10 cellular contexts compared by ENCODE assay signal in genomic region chr3:153599685-153600084, GRCh38.
DNase-seq lines count a peak whose midpoint lies in the region; ATAC-seq and TF ChIP-seq lines count a peak whose summit lies in the region.
"Had no signal": no experiment of that assay in that cellular context is flagged by ENCODE, and none has a peak within 500 bp of the region (broad histone marks: within the 10 kb centered on the region; RNA-seq: fewer than 3 reads in every experiment).

No MANE protein-coding gene starts in this region.

- no peak overlapping the region for H2AFZ ChIP-seq in mammary epithelial cell (ENCODE audit: low read depth, low read length)

- intact Hi-C loops in mammary epithelial cell (cut with micrococcal nuclease) = loop anchor here (5.0 kb wide), 1 partner anchor 1127 kb away; no protein-coding TSS in a partner anchor

- no peak overlapping the region for H3K4me2 ChIP-seq in mammary epithelial cell (ENCODE audit: insufficient read depth, low read depth, low read length)

- H3K27ac ChIP-seq in mammary epithelial cell (ENCODE audit: insufficient read depth, low read depth, low read length) = no peak overlapping the region

- BruUV-seq in mammary epithelial cell (replicated peaks; lab: Mats Ljungman, UMichigan) = no TSS peak

- ATAC-seq in HG03095 (IDR thresholded peaks at IDR 0.05; ENCODE audit: unreplicated experiment) (no peak), HG03432 (IDR thresholded peaks at IDR 0.05; ENCODE audit: unreplicated experiment) (no peak)

- CTCF ChIA-PET in mammary epithelial cell (lab: Charles Lee; ENCODE audit: low non-redundant PET) = no interaction called here

- in situ Hi-C loops in mammary epithelial cell (cut with MboI; ENCODE audit: low sequenced_read_pairs in 2 of 2) = loop anchor here (10.0 to 25.0 kb wide), 4 partner anchors 412 to 575 kb away; partner anchors contain the start of gene RAP2B (in 1 of the 2)

- no peak overlapping the region for H3K4me3 ChIP-seq in mammary epithelial cell (replicated peaks in 1 of 3; ENCODE audit: insufficient read depth in 1 of 3, low read depth in 2 of 3, low read length in 3 of 3)

- no peaks in the 10 kb centered on the region for H3K36me3 ChIP-seq in mammary epithelial cell (ENCODE audit: insufficient read depth, low read length)

- no peak for TF ChIP-seq CTCF in mammary epithelial cell (conservative IDR thresholded peaks at IDR 0.05 in 1 of 2, IDR thresholded peaks at IDR 0.05 in 1 of 2; ENCODE audit: extremely low read depth in 1 of 2, insufficient read depth in 1 of 2, low read depth in 1 of 2, low read length in 2 of 2)

- peaks cover 11% of the 10 kb centered on the region for H3K4me1 ChIP-seq in mammary epithelial cell (ENCODE audit: insufficient read depth, low read length)

- no peaks in the 10 kb centered on the region for H3K27me3 ChIP-seq in mammary epithelial cell (ENCODE audit: insufficient read depth, low read length)

- WGBS in mammary epithelial cell (ENCODE audit: low coverage, missing lambda C conversion rate) = 0% methylated on average over 2 of the region's 2 CpGs

- no peaks in the 10 kb centered on the region for H3K9me3 ChIP-seq in mammary epithelial cell (replicated peaks; ENCODE audit: insufficient read depth, low read length)

- no peak overlapping the region for H3K9ac ChIP-seq in mammary epithelial cell (ENCODE audit: insufficient read depth, low read length)

- dilution Hi-C loops in mammary epithelial cell (cut with HindIII; ENCODE audit: low sequenced_read_pairs) = no loop called here

- H4K20me1 ChIP-seq in mammary epithelial cell (ENCODE audit: insufficient read depth, low read length) = no peaks in the 10 kb centered on the region

- H3K79me2 ChIP-seq in mammary epithelial cell (ENCODE audit: insufficient read depth, low read length) = no peaks in the 10 kb centered on the region

- peak; percentile 94 for DNase-seq in A172 (ENCODE audit: low spot score)
- DNase-seq in LHCN-M2 (ENCODE audit: low read depth) = peak; percentile 88
- peak; percentile 82 for DNase-seq in mammary epithelial cell
- peak; percentile 58 for DNase-seq in kidney glomerular epithelial cell (lab: John Stamatoyannopoulos, UW)
- DNase-seq in HuH-7.5 (ENCODE audit: low spot score) = no peak
- no peak for DNase-seq in stimulated activated CD4-positive, alpha-beta T cell treated with anti-CD3 and anti-CD28 coated beads, Interleukin-2, amount 100 ng/mL, for 48 hours
- DNase-seq: activated CD4-positive, alpha-beta T cell treated with anti-CD3 and anti-CD28 coated beads, Interleukin-2, amount 10 ng/mL, durations not matched to agents 24 days and 14 days; stimulated activated CD4-positive, alpha-beta T cell treated with anti-CD3 and anti-CD28 coated beads, Interleukin-15, amount 100 ng/mL, for 24 hours had no signal

Comparison
In these comparisons a context has a peak if more than half of its experiments do, and no peak if none do; other contexts are left out.
1. DNase-seq: peak in A172 (single experiment), LHCN-M2 (single experiment), mammary epithelial cell (single experiment) and kidney glomerular epithelial cell (single experiment); none in HuH-7.5 (single experiment) and stimulated activated CD4-positive, alpha-beta T cell treated with anti-CD3 and anti-CD28 coated beads, Interleukin-2, amount 100 ng/mL, for 48 hours (0 of 2).